Comparison of ENCODE assay signal across 13 cellular contexts in genomic region chr14:99685061-99685995, GRCh38. TPM values are rescaled to one million over a fixed set of nuclear protein-coding genes. Genes with fewer than 3 reads are reported as not detected.
A peak's percentile ranks its signal among the peaks of the same experiment; 100 is the strongest.
DNase-seq lines count a peak whose midpoint lies in the region; ATAC-seq and TF ChIP-seq lines count a peak whose summit lies in the region.
"Had no signal": no experiment of that assay in that cellular context is flagged by ENCODE, and none has a peak within 500 bp of the region (broad histone marks: within the 10 kb centered on the region; RNA-seq: fewer than 3 reads in every experiment).

No MANE protein-coding gene starts in this region.

- no peak for TF ChIP-seq POLR2A in HCT116 (IDR thresholded peaks at IDR 0.05; ENCODE audit: borderline replicate concordance, extremely low read depth, insufficient read depth, insufficient read length)

- ATAC-seq in HCT116, result no peak

- H3K27me3 Mint-ChIP-seq in T-helper 2 cell treated with Interferon-gamma antibody and Interleukin-4, amounts not matched to agents 5 μg/mL and 100 μg/mL, for 36 hours (ENCODE audit: low read depth), result peaks cover 49% of the 10 kb centered on the region
- peaks cover 34% of the 10 kb centered on the region for H3K27me3 Mint-ChIP-seq in osteocyte (ENCODE audit: unreplicated experiment)

- no peaks in the 10 kb centered on the region for H3K9me3 Mint-ChIP-seq in T-helper 2 cell treated with Interferon-gamma antibody and Interleukin-4, amounts not matched to agents 5 μg/mL and 100 μg/mL, for 36 hours
- no peaks in the 10 kb centered on the region for H3K9me3 Mint-ChIP-seq in osteocyte (ENCODE audit: unreplicated experiment)

- no peak overlapping the region for H3K27ac ChIP-seq in HCT116 (ENCODE audit: low read depth, low read length)

- H3K4me3 Mint-ChIP-seq in T-helper 2 cell treated with Interferon-gamma antibody and Interleukin-4, amounts not matched to agents 5 μg/mL and 100 μg/mL, for 36 hours, result peak overlapping the region; percentile 54
- peak overlapping the region; percentile 58 for H3K4me3 Mint-ChIP-seq in osteocyte (ENCODE audit: unreplicated experiment)

- H3K4me3 ChIP-seq in HCT116 (replicated peaks in 1 of 2; ENCODE audit: low read depth in 1 of 2, low read length in 2 of 2), result no peak overlapping the region

- no peaks in the 10 kb centered on the region for H3K36me3 Mint-ChIP-seq in T-helper 2 cell treated with Interferon-gamma antibody and Interleukin-4, amounts not matched to agents 5 μg/mL and 100 μg/mL, for 36 hours (ENCODE audit: low read depth)
- H3K36me3 Mint-ChIP-seq in osteocyte (ENCODE audit: unreplicated experiment), result no peaks in the 10 kb centered on the region

- H3K9me2 ChIP-seq in HCT116 (ENCODE audit: insufficient read depth), result no peaks in the 10 kb centered on the region

- peaks cover 2% of the 10 kb centered on the region for H3K4me1 Mint-ChIP-seq in T-helper 2 cell treated with Interferon-gamma antibody and Interleukin-4, amounts not matched to agents 5 μg/mL and 100 μg/mL, for 36 hours (ENCODE audit: low read depth)
- H3K4me1 Mint-ChIP-seq in osteocyte (ENCODE audit: unreplicated experiment), result peaks cover 2% of the 10 kb centered on the region

- H3K36me3 ChIP-seq in HCT116 (ENCODE audit: control insufficient read depth in 1 of 2, insufficient read depth in 2 of 2, low read length in 2 of 2), result no peaks in the 10 kb centered on the region
- H3K36me3 ChIP-seq: esophagus muscularis mucosa, tibial artery had no signal

- H3K79me2 ChIP-seq in HCT116 (ENCODE audit: insufficient read depth, low read length), result no peaks in the 10 kb centered on the region

- no peak for DNase-seq in T-helper 2 cell treated with Interferon-gamma antibody and Interleukin-4, amounts not matched to agents 5 μg/mL and 100 μg/mL, for 36 hours (ENCODE audit: low spot score)
- no peak for DNase-seq in T-helper 2 cell
- no peak for DNase-seq in HCT116 (ENCODE audit: low read depth, low spot score)
- peak; percentile 47 for DNase-seq in ecto neural progenitor cell (ENCODE audit: low spot score)
- DNase-seq in osteocyte (ENCODE audit: extremely low spot score, unreplicated experiment), result peak; percentile 46
- no peak for DNase-seq in HuH-7 (ENCODE audit: low spot score)
- no peak for DNase-seq in epidermal melanocyte (ENCODE audit: insufficient read length, low spot score)
- no peak for DNase-seq in central memory CD4-positive, alpha-beta T cell
- DNase-seq: NCI-H187 had no signal

- TF ChIP-seq RAD21 in HCT116 (IDR thresholded peaks at IDR 0.05; ENCODE audit: low read depth), result no peak

- POLR2A ChIA-PET in HCT116 (lab: Charles Lee), result no interaction called here

- no peak for TF ChIP-seq CTCF in HCT116 (IDR thresholded peaks at IDR 0.05 in 2 of 3, conservative IDR thresholded peaks at IDR 0.05 in 1 of 3; ENCODE audit: borderline replicate concordance in 1 of 3, insufficient read depth in 1 of 3, low read depth in 2 of 3, low read length in 2 of 3)
- no peak for TF ChIP-seq CTCF in osteocyte (IDR thresholded peaks at IDR 0.05)

- H3K9me3 ChIP-seq in HCT116 (ENCODE audit: control insufficient read depth in 1 of 2, insufficient read depth in 1 of 2, low read depth in 1 of 2, low read length in 2 of 2), result no peaks in the 10 kb centered on the region
- H3K9me3 ChIP-seq: esophagus muscularis mucosa, tibial artery had no signal

- no TSS peak for BruUV-seq in HCT116 (replicated peaks; lab: Mats Ljungman, UMichigan)

- CTCF ChIA-PET in HCT116 (lab: Charles Lee), result interaction anchor here (1.5 to 1.7 kb wide), 2 partner anchors 10 to 45 kb away, joined by 4 to 7 read pairs; no protein-coding TSS in a partner anchor

- H3K9ac ChIP-seq in HCT116 (ENCODE audit: low read length), result no peak overlapping the region

- H2AFZ ChIP-seq in HCT116 (ENCODE audit: low read depth, low read length, poor library complexity, severe bottlenecking), result no peak overlapping the region

- peaks cover 4 to 26% of the 10 kb centered on the region in 2 experiments; a peak in 2 of 4 replicates for H3K4me1 ChIP-seq in HCT116 (ENCODE audit: control insufficient read depth in 1 of 2, insufficient read depth in 2 of 2, low read length in 2 of 2)

- RAD21 ChIA-PET in HCT116 (lab: Charles Lee; ENCODE audit: low non-redundant PET in 1 of 2, low total read pairs in 2 of 2, uncharacterized antibody in 2 of 2, unreplicated experiment in 2 of 2), result no interaction called here

- H3K27ac Mint-ChIP-seq in T-helper 2 cell treated with Interferon-gamma antibody and Interleukin-4, amounts not matched to agents 5 μg/mL and 100 μg/mL, for 36 hours, result peak overlapping the region; percentile 27
- no peak overlapping the region for H3K27ac Mint-ChIP-seq in osteocyte (ENCODE audit: unreplicated experiment)

- intact Hi-C loops in HCT116 (cut with micrococcal nuclease), result no loop called here

- H3K27me3 ChIP-seq in HCT116 (ENCODE audit: insufficient read depth, low read length), result no peaks in the 10 kb centered on the region; the same call in 1 of the 2 replicates

- H3K4me2 ChIP-seq in HCT116 (ENCODE audit: low read length), result peak overlapping the region; percentile 90; the same call in 1 of the 2 replicates

- H4K20me1 ChIP-seq in HCT116 (ENCODE audit: insufficient read depth), result no peaks in the 10 kb centered on the region

TF ChIP-seq in HCT116, 20 proteins besides CTCF, POLR2A, EP300 and RAD21:
- no peak for TF ChIP-seq MAX (IDR thresholded peaks at IDR 0.05)
- no peak for TF ChIP-seq ZNF274 (IDR thresholded peaks at IDR 0.05; ENCODE audit: low read depth, low read length)
TF ChIP-seq in HCT116: peak in this region for 0.

RNA-seq across cellular contexts. Expression of gene CYP46A1, which starts 1.2 kb away (rescaled TPM):
- 0.76 TPM for total RNA-seq in HCT116 (2021; ENCODE audit: unreplicated experiment)
- 0.27 and 0.35 TPM in 2 replicates for polyA plus RNA-seq in HCT116 (2012)
- total RNA-seq in osteocyte, result 1.3 and 1.8 TPM in 2 replicates
- total RNA-seq: A673; T-helper 1 cell treated with Interleukin-12 subunit alpha and Interleukin-12 subunit beta and Interleukin-4 antibody, amounts not matched to agents 30 ng/mL and 1 ng/mL, for 36 hours had no signal

RNA-seq across cellular contexts. Expression of gene HHIPL1, which starts 40.4 kb away (rescaled TPM):
- total RNA-seq in HCT116 (2021; ENCODE audit: unreplicated experiment), result not detected
- 0.02 and 0.03 TPM in 2 replicates for polyA plus RNA-seq in HCT116 (2012)
- total RNA-seq in osteocyte, result 2.0 and 2.7 TPM in 2 replicates

Comparison
In these comparisons a context has a peak if more than half of its experiments do, and no peak if none do; other contexts are left out.
1. DNase-seq: peak in ecto neural progenitor cell (single experiment) and osteocyte (single experiment); none in T-helper 2 cell treated with Interferon-gamma antibody and Interleukin-4, amounts not matched to agents 5 μg/mL and 100 μg/mL, for 36 hours (single experiment), T-helper 2 cell (0 of 5), HCT116 (single experiment), HuH-7 (single experiment), epidermal melanocyte (single experiment) and central memory CD4-positive, alpha-beta T cell (single experiment).